1 cellular context compared by ENCODE assay signal in the genomic region with DNA sequence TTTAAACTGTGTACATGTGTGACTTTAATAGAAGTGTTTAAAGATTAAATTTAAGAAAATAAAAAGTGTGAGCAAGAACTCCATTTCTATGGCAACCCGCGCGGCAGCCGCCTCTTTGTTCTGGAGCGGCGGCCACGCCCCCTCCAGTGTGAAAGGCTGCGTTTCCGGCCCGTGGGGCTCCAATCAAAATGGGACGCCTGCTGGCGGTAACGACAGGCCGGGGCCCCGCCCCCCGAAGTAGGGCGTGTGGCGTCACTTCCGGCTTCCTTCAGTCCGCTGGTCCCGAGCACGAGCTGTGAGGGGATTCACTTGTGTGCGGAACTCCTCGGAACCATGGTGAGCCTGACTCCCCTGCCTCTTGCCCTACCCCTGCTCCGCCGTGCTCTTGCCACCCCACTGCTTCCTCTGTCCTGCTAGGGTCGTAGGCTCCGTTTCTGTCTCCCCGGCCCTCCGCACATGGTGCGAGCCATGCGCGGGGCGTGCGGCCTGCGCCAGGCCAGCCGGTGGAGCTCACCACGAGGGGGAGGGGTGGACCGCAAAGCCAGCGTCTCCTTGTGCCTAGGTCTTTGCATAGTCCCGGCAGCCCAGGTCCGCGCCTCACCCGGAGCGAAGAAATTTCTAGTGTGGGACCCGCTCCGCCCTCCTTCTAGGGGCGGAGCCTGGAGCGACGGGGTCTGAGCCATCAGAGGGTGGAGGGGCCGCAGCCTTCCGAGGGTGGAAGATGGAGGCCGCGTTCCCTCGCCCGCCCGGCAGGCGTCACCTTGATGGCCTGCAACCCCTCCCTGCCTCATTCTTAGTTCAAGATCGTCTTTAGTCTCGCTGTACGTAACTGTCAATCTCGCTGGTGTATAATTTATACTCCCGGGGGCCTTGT.
A peak's percentile ranks its signal among the peaks of the same experiment; 100 is the strongest.
TF ChIP-seq lines count a peak whose summit lies in the region.

A gene (plus strand): TSS at position 271 of the 874 bp plus-strand sequence. CDS start 63 bp downstream, at position 334.

TF ChIP-seq in HEK293, 187 proteins besides CTCF, POLR2A, EP300 and RAD21 (continued from another document and continues in another):
- TF ChIP-seq SCRT2 (tag by site-specific recombination; IDR thresholded peaks at IDR 0.05) (no peak; the same call in 1 of the 2 replicates), ZNF701 (tag by site-specific recombination; IDR thresholded peaks at IDR 0.05) (no peak), ZNF561 (tag by site-specific recombination; IDR thresholded peaks at IDR 0.05; ENCODE audit: borderline replicate concordance) (peak; percentile 70; the same call in 1 of the 2 replicates), ZNF830 (tag by site-specific recombination; IDR thresholded peaks at IDR 0.05; ENCODE audit: low read depth) (no peak), KLF9 (tag by site-specific recombination; IDR thresholded peaks at IDR 0.05; ENCODE audit: low read depth) (peak; percentile 96), ZNF214 (tag by site-specific recombination; IDR thresholded peaks at IDR 0.05; ENCODE audit: borderline replicate concordance) (no peak), ZNF48 (tag by site-specific recombination; IDR thresholded peaks at IDR 0.05) (no peak), ZNF121 (tag by site-specific recombination; IDR thresholded peaks at IDR 0.05) (no peak), ZFP37 (tag by site-specific recombination; IDR thresholded peaks at IDR 0.05) (peak; percentile 90), ZNF768 (tag by site-specific recombination; IDR thresholded peaks at IDR 0.05) (no peak), ZNF785 (tag by site-specific recombination; IDR thresholded peaks at IDR 0.05) (no peak), ZNF530 (tag by site-specific recombination; IDR thresholded peaks at IDR 0.05; ENCODE audit: low read depth) (no peak), ZNF658 (tag by site-specific recombination; IDR thresholded peaks at IDR 0.05) (no peak), ZNF837 (tag by site-specific recombination; IDR thresholded peaks at IDR 0.05) (no peak), IKZF3 (tag by site-specific recombination; IDR thresholded peaks at IDR 0.05) (no peak), ZNF140 (tag by site-specific recombination; IDR thresholded peaks at IDR 0.05) (no peak), TCF7L2 (IDR thresholded peaks at IDR 0.05; ENCODE audit: borderline replicate concordance, low read depth, low read length) (peak; percentile 73; the same call in 1 of the 2 replicates), ZNF239 (tag by site-specific recombination; IDR thresholded peaks at IDR 0.05) (no peak), ZNF473 (tag by site-specific recombination; IDR thresholded peaks at IDR 0.05) (no peak), ZNF138 (tag by site-specific recombination; IDR thresholded peaks at IDR 0.05; ENCODE audit: borderline replicate concordance) (no peak), ZNF621 (tag by site-specific recombination; IDR thresholded peaks at IDR 0.05) (no peak), ZBTB48 (tag by site-specific recombination; IDR thresholded peaks at IDR 0.05) (no peak; the same call in 1 of the 2 replicates), GLIS1 (tag by site-specific recombination; IDR thresholded peaks at IDR 0.05) (no peak), SCRT1 (tag by site-specific recombination; IDR thresholded peaks at IDR 0.05; ENCODE audit: borderline replicate concordance) (no peak), SALL2 (tag by site-specific recombination; IDR thresholded peaks at IDR 0.05; ENCODE audit: borderline replicate concordance) (no peak), ZBTB1 (tag by site-specific recombination; IDR thresholded peaks at IDR 0.05) (no peak), ZNF248 (tag by site-specific recombination; IDR thresholded peaks at IDR 0.05) (no peak), ZNF510 (tag by site-specific recombination; IDR thresholded peaks at IDR 0.05; ENCODE audit: insufficient replicate concordance) (no peak), GLIS2 (tag by site-specific recombination; IDR thresholded peaks at IDR 0.05) (no peak; the same call in 1 of the 2 replicates), GLI2 (tag by site-specific recombination; IDR thresholded peaks at IDR 0.05; ENCODE audit: borderline replicate concordance, low read depth) (no peak), ZFHX2 (tag by site-specific recombination; conservative IDR thresholded peaks at IDR 0.05) (peak; percentile 22; the same call in 1 of the 2 replicates), ZNF654 (tag by site-specific recombination; IDR thresholded peaks at IDR 0.05; ENCODE audit: low read depth) (no peak), ZNF624 (tag by site-specific recombination; IDR thresholded peaks at IDR 0.05) (no peak), ZNF558 (tag by site-specific recombination; IDR thresholded peaks at IDR 0.05) (no peak), RBAK (tag by site-specific recombination; IDR thresholded peaks at IDR 0.05) (no peak), ZNF707 (tag by site-specific recombination; IDR thresholded peaks at IDR 0.05) (no peak), ZNF335 (tag by site-specific recombination; conservative IDR thresholded peaks at IDR 0.05) (peak; percentile 91), ZNF341 (tag by site-specific recombination; IDR thresholded peaks at IDR 0.05; ENCODE audit: low read depth) (peak; percentile 25; the same call in 1 of the 2 replicates), ZNF777 (tag by site-specific recombination; IDR thresholded peaks at IDR 0.05; ENCODE audit: borderline replicate concordance) (no peak), ZNF549 (tag by site-specific recombination; IDR thresholded peaks at IDR 0.05) (no peak), ZNF792 (tag by site-specific recombination; IDR thresholded peaks at IDR 0.05) (no peak; the same call in 1 of the 2 replicates), ZNF175 (tag by site-specific recombination; IDR thresholded peaks at IDR 0.05) (no peak), ZNF555 (tag by site-specific recombination; conservative IDR thresholded peaks at IDR 0.05) (no peak), ZNF112 (tag by site-specific recombination; IDR thresholded peaks at IDR 0.05) (no peak)
- TF ChIP-seq, protein P1, sequence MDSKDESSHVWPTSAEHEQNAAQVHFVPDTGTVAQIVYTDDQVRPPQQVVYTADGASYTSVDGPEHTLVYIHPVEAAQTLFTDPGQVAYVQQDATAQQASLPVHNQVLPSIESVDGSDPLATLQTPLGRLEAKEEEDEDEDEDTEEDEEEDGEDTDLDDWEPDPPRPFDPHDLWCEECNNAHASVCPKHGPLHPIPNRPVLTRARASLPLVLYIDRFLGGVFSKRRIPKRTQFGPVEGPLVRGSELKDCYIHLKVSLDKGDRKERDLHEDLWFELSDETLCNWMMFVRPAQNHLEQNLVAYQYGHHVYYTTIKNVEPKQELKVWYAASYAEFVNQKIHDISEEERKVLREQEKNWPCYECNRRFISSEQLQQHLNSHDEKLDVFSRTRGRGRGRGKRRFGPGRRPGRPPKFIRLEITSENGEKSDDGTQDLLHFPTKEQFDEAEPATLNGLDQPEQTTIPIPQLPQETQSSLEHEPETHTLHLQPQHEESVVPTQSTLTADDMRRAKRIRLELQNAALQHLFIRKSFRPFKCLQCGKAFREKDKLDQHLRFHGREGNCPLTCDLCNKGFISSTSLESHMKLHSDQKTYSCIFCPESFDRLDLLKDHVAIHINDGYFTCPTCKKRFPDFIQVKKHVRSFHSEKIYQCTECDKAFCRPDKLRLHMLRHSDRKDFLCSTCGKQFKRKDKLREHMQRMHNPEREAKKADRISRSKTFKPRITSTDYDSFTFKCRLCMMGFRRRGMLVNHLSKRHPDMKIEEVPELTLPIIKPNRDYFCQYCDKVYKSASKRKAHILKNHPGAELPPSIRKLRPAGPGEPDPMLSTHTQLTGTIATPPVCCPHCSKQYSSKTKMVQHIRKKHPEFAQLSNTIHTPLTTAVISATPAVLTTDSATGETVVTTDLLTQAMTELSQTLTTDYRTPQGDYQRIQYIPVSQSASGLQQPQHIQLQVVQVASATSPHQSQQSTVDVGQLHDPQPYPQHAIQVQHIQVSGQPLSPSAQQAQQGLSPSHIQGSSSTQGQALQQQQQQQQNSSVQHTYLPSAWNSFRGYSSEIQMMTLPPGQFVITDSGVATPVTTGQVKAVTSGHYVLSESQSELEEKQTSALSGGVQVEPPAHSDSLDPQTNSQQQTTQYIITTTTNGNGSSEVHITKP (tag by site-specific recombination; IDR thresholded peaks at IDR 0.05), result peak; percentile 98
- TF ChIP-seq, protein P2, sequence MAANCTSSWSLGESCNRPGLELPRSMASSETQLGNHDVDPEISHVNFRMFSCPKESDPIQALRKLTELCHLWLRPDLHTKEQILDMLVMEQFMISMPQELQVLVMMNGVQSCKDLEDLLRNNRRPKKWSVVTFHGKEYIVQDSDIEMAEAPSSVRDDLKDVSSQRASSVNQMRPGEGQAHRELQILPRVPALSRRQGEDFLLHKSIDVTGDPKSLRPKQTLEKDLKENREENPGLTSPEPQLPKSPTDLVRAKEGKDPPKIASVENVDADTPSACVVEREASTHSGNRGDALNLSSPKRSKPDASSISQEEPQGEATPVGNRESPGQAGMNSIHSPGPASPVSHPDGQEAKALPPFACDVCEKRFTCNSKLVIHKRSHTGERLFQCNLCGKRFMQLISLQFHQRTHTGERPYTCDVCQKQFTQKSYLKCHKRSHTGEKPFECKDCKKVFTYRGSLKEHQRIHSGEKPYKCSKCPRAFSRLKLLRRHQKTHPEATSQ (tag by site-specific recombination; IDR thresholded peaks at IDR 0.05), result peak; percentile 79; the same call in 1 of the 2 replicates
- TF ChIP-seq, protein P3, sequence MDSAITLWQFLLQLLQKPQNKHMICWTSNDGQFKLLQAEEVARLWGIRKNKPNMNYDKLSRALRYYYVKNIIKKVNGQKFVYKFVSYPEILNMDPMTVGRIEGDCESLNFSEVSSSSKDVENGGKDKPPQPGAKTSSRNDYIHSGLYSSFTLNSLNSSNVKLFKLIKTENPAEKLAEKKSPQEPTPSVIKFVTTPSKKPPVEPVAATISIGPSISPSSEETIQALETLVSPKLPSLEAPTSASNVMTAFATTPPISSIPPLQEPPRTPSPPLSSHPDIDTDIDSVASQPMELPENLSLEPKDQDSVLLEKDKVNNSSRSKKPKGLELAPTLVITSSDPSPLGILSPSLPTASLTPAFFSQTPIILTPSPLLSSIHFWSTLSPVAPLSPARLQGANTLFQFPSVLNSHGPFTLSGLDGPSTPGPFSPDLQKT (IDR thresholded peaks at IDR 0.05; ENCODE audit: borderline replicate concordance, low read depth, low read length), result peak; percentile 78; the same call in 1 of the 2 replicates
- TF ChIP-seq, protein P4, sequence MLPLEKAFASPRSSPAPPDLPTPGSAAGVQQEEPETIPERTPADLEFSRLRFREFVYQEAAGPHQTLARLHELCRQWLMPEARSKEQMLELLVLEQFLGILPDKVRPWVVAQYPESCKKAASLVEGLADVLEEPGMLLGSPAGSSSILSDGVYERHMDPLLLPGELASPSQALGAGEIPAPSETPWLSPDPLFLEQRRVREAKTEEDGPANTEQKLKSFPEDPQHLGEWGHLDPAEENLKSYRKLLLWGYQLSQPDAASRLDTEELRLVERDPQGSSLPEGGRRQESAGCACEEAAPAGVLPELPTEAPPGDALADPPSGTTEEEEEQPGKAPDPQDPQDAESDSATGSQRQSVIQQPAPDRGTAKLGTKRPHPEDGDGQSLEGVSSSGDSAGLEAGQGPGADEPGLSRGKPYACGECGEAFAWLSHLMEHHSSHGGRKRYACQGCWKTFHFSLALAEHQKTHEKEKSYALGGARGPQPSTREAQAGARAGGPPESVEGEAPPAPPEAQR (tag by site-specific recombination; IDR thresholded peaks at IDR 0.05), result no peak
- TF ChIP-seq, protein P5, sequence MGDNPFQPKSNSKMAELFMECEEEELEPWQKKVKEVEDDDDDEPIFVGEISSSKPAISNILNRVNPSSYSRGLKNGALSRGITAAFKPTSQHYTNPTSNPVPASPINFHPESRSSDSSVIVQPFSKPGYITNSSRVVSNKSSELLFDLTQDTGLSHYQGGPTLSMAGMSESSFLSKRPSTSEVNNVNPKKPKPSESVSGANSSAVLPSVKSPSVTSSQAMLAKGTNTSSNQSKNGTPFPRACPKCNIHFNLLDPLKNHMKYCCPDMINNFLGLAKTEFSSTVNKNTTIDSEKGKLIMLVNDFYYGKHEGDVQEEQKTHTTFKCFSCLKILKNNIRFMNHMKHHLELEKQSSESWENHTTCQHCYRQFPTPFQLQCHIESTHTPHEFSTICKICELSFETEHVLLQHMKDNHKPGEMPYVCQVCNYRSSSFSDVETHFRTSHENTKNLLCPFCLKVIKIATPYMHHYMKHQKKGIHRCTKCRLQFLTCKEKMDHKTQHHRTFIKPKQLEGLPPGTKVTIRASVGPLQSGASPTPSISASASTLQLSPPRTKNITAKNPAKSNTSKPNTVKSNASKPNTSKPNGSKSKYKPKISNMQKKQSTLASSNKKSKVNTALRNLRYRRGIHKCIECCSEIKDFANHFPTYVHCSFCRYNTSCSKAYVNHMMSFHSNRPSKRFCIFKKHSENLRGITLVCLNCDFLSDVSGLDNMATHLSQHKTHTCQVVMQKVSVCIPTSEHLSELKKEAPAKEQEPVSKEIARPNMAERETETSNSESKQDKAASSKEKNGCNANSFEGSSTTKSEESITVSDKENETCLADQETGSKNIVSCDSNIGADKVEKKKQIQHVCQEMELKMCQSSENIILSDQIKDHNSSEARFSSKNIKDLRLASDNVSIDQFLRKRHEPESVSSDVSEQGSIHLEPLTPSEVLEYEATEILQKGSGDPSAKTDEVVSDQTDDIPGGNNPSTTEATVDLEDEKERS (tag by site-specific recombination; IDR thresholded peaks at IDR 0.05), result no peak
- TF ChIP-seq, protein P6, sequence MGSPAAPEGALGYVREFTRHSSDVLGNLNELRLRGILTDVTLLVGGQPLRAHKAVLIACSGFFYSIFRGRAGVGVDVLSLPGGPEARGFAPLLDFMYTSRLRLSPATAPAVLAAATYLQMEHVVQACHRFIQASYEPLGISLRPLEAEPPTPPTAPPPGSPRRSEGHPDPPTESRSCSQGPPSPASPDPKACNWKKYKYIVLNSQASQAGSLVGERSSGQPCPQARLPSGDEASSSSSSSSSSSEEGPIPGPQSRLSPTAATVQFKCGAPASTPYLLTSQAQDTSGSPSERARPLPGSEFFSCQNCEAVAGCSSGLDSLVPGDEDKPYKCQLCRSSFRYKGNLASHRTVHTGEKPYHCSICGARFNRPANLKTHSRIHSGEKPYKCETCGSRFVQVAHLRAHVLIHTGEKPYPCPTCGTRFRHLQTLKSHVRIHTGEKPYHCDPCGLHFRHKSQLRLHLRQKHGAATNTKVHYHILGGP (tag by site-specific recombination; IDR thresholded peaks at IDR 0.05), result no peak
- TF ChIP-seq, protein P7, sequence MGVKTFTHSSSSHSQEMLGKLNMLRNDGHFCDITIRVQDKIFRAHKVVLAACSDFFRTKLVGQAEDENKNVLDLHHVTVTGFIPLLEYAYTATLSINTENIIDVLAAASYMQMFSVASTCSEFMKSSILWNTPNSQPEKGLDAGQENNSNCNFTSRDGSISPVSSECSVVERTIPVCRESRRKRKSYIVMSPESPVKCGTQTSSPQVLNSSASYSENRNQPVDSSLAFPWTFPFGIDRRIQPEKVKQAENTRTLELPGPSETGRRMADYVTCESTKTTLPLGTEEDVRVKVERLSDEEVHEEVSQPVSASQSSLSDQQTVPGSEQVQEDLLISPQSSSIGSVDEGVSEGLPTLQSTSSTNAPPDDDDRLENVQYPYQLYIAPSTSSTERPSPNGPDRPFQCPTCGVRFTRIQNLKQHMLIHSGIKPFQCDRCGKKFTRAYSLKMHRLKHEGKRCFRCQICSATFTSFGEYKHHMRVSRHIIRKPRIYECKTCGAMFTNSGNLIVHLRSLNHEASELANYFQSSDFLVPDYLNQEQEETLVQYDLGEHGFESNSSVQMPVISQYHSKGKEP (tag by site-specific recombination; IDR thresholded peaks at IDR 0.05), result no peak
